In the genomic region with DNA sequence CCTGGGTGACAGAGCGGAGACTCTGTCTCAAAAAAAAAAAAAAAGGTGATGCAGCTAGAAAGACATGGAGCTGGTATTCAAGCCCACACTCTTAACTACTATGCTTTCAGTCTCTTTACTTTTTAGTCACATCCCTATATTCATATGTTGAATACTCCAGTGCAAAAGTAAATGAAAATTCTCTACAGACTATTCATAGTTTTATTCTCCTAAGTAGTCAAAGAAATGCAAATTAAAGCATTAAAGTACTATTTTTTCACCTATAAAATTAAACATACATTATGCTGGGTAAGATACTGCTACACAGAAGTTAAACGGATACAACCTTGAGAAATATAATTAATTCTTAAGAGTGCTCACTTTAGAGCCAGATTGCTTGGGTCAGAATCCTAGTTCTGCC, we compare ENCODE assay signal across 21 cellular contexts.
"Had no signal": no experiment of that assay in that cellular context is flagged by ENCODE, and none has a peak within 500 bp of the region (broad histone marks: within the 10 kb centered on the region; RNA-seq: fewer than 3 reads in every experiment).

No MANE protein-coding gene starts in this region.

- H3K4me3 Mint-ChIP-seq: activated CD8-positive, alpha-beta T cell treated with anti-CD3 and anti-CD28 coated beads for 36 hours; nephron progenitor cell; T-helper 17 cell had no signal

- H3K9me3 ChIP-seq: colonic mucosa, esophagus muscularis mucosa, left lung, tibial nerve, vagina had no signal

- H3K4me3 ChIP-seq: cardiac muscle cell, colonic mucosa, esophagus muscularis mucosa, left lung, tibial nerve, vagina had no signal

- FAIRE-seq: astrocyte, kidney had no signal

- H3K27me3 Mint-ChIP-seq: activated CD8-positive, alpha-beta T cell treated with anti-CD3 and anti-CD28 coated beads for 36 hours; T-helper 17 cell had no signal

- DNase-seq: activated CD4-positive, alpha-beta T cell treated with anti-CD3 and anti-CD28 coated beads for 4 hours; activated CD8-positive, alpha-beta T cell treated with anti-CD3 and anti-CD28 coated beads for 36 hours; activated gamma-delta T cell treated with Interleukin-2 at 50 U/mL for 16 hours; activated T-cell treated with anti-CD3 and anti-CD28 coated beads, Interleukin-2, amount 50 U/mL, for 72 hours; colonic mucosa; hippocampal formation; kidney; left lung; nephron progenitor cell; occipital lobe; stimulated activated CD4-positive, alpha-beta T cell treated with anti-CD3 and anti-CD28 coated beads, Interleukin-15, amount 100 ng/mL, for 24 hours; stimulated activated CD4-positive, alpha-beta T cell treated with anti-CD3 and anti-CD28 coated beads, Interleukin-4, amount 100 ng/mL, for 1 hour; stimulated activated naive CD4-positive, alpha-beta T cell; substantia nigra; T-helper 17 cell; WERI-Rb-1 had no signal

- ATAC-seq: activated CD8-positive, alpha-beta T cell treated with anti-CD3 and anti-CD28 coated beads for 36 hours; left lung; T-helper 17 cell had no signal

- H3K27ac Mint-ChIP-seq: activated CD8-positive, alpha-beta T cell treated with anti-CD3 and anti-CD28 coated beads for 36 hours; nephron progenitor cell; T-helper 17 cell had no signal

- H3K27ac ChIP-seq: cardiac muscle cell, colonic mucosa, esophagus muscularis mucosa, left lung, tibial nerve, vagina, WERI-Rb-1 had no signal

- H3K27me3 ChIP-seq: cardiac muscle cell, colonic mucosa, esophagus muscularis mucosa, left lung, tibial nerve, vagina had no signal

- H3K36me3 ChIP-seq: cardiac muscle cell, colonic mucosa, esophagus muscularis mucosa, left lung, tibial nerve, vagina had no signal

- H3K9me3 Mint-ChIP-seq: activated CD8-positive, alpha-beta T cell treated with anti-CD3 and anti-CD28 coated beads for 36 hours; activated T-cell treated with anti-CD3 and anti-CD28 coated beads, Interleukin-2, amount 50 U/mL, for 72 hours had no signal
